In genomic region chr3:23712656-23713559, GRCh38 we compare ENCODE assay signal across 7 cellular contexts.
DNase-seq lines count a peak whose midpoint lies in the region; ATAC-seq and TF ChIP-seq lines count a peak whose summit lies in the region.

No MANE protein-coding gene starts in this region.

- no peak overlapping the region for H3K27ac Mint-ChIP-seq in activated naive CD8-positive, alpha-beta T cell treated with anti-CD3 and anti-CD28 coated beads for 36 hours
- H3K27ac Mint-ChIP-seq in T-helper 2 cell treated with Interferon-gamma antibody and Interleukin-4, amounts not matched to agents 5 μg/mL and 100 μg/mL, for 36 hours: no peak overlapping the region

- no peak overlapping the region for H3K4me3 ChIP-seq in thyroid gland (replicated peaks in 1 of 3)

- H3K4me3 Mint-ChIP-seq in activated naive CD8-positive, alpha-beta T cell treated with anti-CD3 and anti-CD28 coated beads for 36 hours: no peak overlapping the region
- no peak overlapping the region for H3K4me3 Mint-ChIP-seq in T-helper 2 cell treated with Interferon-gamma antibody and Interleukin-4, amounts not matched to agents 5 μg/mL and 100 μg/mL, for 36 hours

- no peak for TF ChIP-seq POLR2A in thyroid gland (IDR thresholded peaks at IDR 0.05)

- no peaks in the 10 kb centered on the region for H3K36me3 ChIP-seq in thyroid gland

- H3K9me3 Mint-ChIP-seq in activated naive CD8-positive, alpha-beta T cell treated with anti-CD3 and anti-CD28 coated beads for 36 hours: peaks cover 6% of the 10 kb centered on the region
- no peaks in the 10 kb centered on the region for H3K9me3 Mint-ChIP-seq in T-helper 2 cell treated with Interferon-gamma antibody and Interleukin-4, amounts not matched to agents 5 μg/mL and 100 μg/mL, for 36 hours

- 36 to 39% methylated on average over 9 of the region's 9 CpGs for WGBS in thyroid gland, 2 donors

- peak in 2 of 6 experiments; percentile 12 to 27 for TF ChIP-seq CTCF in thyroid gland (IDR thresholded peaks at IDR 0.05)

- no peaks in the 10 kb centered on the region for H3K27me3 ChIP-seq in thyroid gland

- no peaks in the 10 kb centered on the region for H3K36me3 Mint-ChIP-seq in activated naive CD8-positive, alpha-beta T cell treated with anti-CD3 and anti-CD28 coated beads for 36 hours
- H3K36me3 Mint-ChIP-seq in T-helper 2 cell treated with Interferon-gamma antibody and Interleukin-4, amounts not matched to agents 5 μg/mL and 100 μg/mL, for 36 hours (ENCODE audit: low read depth): no peaks in the 10 kb centered on the region

- peak; percentile 72 for DNase-seq in LHCN-M2 (ENCODE audit: low read depth)
- peak; percentile 31 for DNase-seq in amniotic stem cell (lab: John Stamatoyannopoulos, UW)
- peak; percentile 81 for DNase-seq in iPS-NIHi7 (ENCODE audit: extremely low spot score)
- DNase-seq in thyroid gland: peak; percentile 38 to 39
- no peak for DNase-seq in activated naive CD8-positive, alpha-beta T cell treated with anti-CD3 and anti-CD28 coated beads for 36 hours
- DNase-seq in T-helper 2 cell treated with Interferon-gamma antibody and Interleukin-4, amounts not matched to agents 5 μg/mL and 100 μg/mL, for 36 hours (ENCODE audit: low spot score): no peak

- intact Hi-C loops in thyroid gland (cut with DNase I): no loop called here

- peak overlapping the region in 1 of 3 donors; percentile 10 for H3K27ac ChIP-seq in thyroid gland

- no peaks in the 10 kb centered on the region for H3K4me1 Mint-ChIP-seq in activated naive CD8-positive, alpha-beta T cell treated with anti-CD3 and anti-CD28 coated beads for 36 hours
- H3K4me1 Mint-ChIP-seq in T-helper 2 cell treated with Interferon-gamma antibody and Interleukin-4, amounts not matched to agents 5 μg/mL and 100 μg/mL, for 36 hours (ENCODE audit: low read depth): no peaks in the 10 kb centered on the region

- H3K9me3 ChIP-seq in thyroid gland: no peaks in the 10 kb centered on the region

- H3K27me3 Mint-ChIP-seq in activated naive CD8-positive, alpha-beta T cell treated with anti-CD3 and anti-CD28 coated beads for 36 hours: peaks cover 9% of the 10 kb centered on the region
- H3K27me3 Mint-ChIP-seq in T-helper 2 cell treated with Interferon-gamma antibody and Interleukin-4, amounts not matched to agents 5 μg/mL and 100 μg/mL, for 36 hours (ENCODE audit: low read depth): peaks cover 24% of the 10 kb centered on the region

- no peak for ATAC-seq in GM21717 (IDR thresholded peaks at IDR 0.05; ENCODE audit: unreplicated experiment)

- peaks cover 0 to 11% of the 10 kb centered on the region in 2 donors for H3K4me1 ChIP-seq in thyroid gland

Comparison
In these comparisons a context has a peak if more than half of its experiments do, and no peak if none do; other contexts are left out.
1. DNase-seq: peak in LHCN-M2 (single experiment), amniotic stem cell (single experiment), iPS-NIHi7 (single experiment) and thyroid gland (2 of 2); none in activated naive CD8-positive, alpha-beta T cell treated with anti-CD3 and anti-CD28 coated beads for 36 hours (single experiment) and T-helper 2 cell treated with Interferon-gamma antibody and Interleukin-4, amounts not matched to agents 5 μg/mL and 100 μg/mL, for 36 hours (single experiment).